In the genomic region with DNA sequence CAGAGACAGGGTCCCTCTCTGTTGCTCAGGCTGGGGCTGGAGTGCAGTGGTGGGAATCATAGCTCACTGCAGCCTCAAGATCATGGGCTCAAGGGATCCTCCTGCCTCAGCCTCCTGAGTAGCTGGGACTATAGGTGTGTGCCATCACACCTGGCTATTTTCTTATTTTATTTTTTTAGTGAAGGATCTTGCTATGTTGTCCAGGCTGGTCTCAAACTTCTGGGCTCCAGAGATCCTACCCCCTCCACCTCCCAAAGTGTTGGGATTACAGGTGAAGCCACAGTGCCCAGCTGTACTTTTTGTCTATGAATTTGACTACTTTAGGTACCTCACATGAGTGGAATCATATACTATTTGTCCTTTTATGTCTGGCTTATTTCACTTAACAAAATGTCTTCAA, we compare ENCODE assay signal across 33 cellular contexts.
"Had no signal": no experiment of that assay in that cellular context is flagged by ENCODE, and none has a peak within 500 bp of the region (broad histone marks: within the 10 kb centered on the region; RNA-seq: fewer than 3 reads in every experiment).

No MANE protein-coding gene starts in this region.

- H3K27ac ChIP-seq: adrenal gland, ascending aorta, body of pancreas, brain microvascular endothelial cell, breast epithelium, cardiac muscle cell had no signal

- H3K9me3 ChIP-seq: adrenal gland, ascending aorta, body of pancreas, breast epithelium had no signal

- H3K27me3 ChIP-seq: adrenal gland, ascending aorta, body of pancreas, brain microvascular endothelial cell, breast epithelium, cardiac muscle cell had no signal

- H3K4me1 ChIP-seq: ascending aorta, body of pancreas, breast epithelium had no signal

- H3K36me3 ChIP-seq: adrenal gland, ascending aorta, brain microvascular endothelial cell, breast epithelium, cardiac muscle cell had no signal

- DNase-seq: activated effector memory CD4-positive, alpha-beta T cell treated with anti-CD3 and anti-CD28 coated beads, Interleukin-2, amount 50 U/mL, for 16 hours; activated effector memory CD4-positive, alpha-beta T cell treated with Interleukin-2 at 50 U/mL for 16 hours; activated gamma-delta T cell; activated gamma-delta T cell treated with Interleukin-2 at 50 U/mL for 16 hours; activated naive CD4-positive, alpha-beta T cell; activated naive CD4-positive, alpha-beta T cell treated with anti-CD3 and anti-CD28 coated beads for 36 hours; activated naive CD4-positive, alpha-beta T cell treated with anti-CD3 and anti-CD28 coated beads, Interleukin-2, amount 10 ng/mL, durations not matched to agents 7 days and 5 days; activated naive CD4-positive, alpha-beta T cell treated with anti-CD3 and anti-CD28 coated beads, Interleukin-2, amount 50 U/mL, for 16 hours; activated naive CD4-positive, alpha-beta T cell treated with Interleukin-2 at 50 U/mL for 16 hours; activated naive CD8-positive, alpha-beta T cell treated with anti-CD3 and anti-CD28 coated beads for 36 hours; activated naive CD8-positive, alpha-beta T cell treated with anti-CD3 and anti-CD28 coated beads, Interleukin-2, amount 10 ng/mL, durations not matched to agents 7 days and 5 days; activated naive CD8-positive, alpha-beta T cell treated with anti-CD3 and anti-CD28 coated beads, Interleukin-2, amount 50 U/mL, for 24 hours; activated T-cell treated with anti-CD3 and anti-CD28 coated beads, Interleukin-2, amount 50 U/mL, for 1 hour; activated T-cell treated with anti-CD3 and anti-CD28 coated beads, Interleukin-2, amount 50 U/mL, for 24 hours; activated T-cell treated with anti-CD3 and anti-CD28 coated beads, Interleukin-2, amount 50 U/mL, for 4 hours; activated T-cell treated with anti-CD3 and anti-CD28 coated beads, Interleukin-2, amount 50 U/mL, for 48 hours; activated T-cell treated with anti-CD3 and anti-CD28 coated beads, Interleukin-2, amount 50 U/mL, for 72 hours; adrenal gland; amniotic stem cell; amygdala; anterior cingulate cortex; body of pancreas; brain microvascular endothelial cell; caudate nucleus; central memory CD4-positive, alpha-beta T cell; cerebellar nuclear complex had no signal

- FAIRE-seq: astrocyte, bronchial epithelial cell had no signal

- ATAC-seq: activated naive CD4-positive, alpha-beta T cell treated with anti-CD3 and anti-CD28 coated beads, Interleukin-2, amount 50 U/mL, for 72 hours; activated naive CD8-positive, alpha-beta T cell treated with anti-CD3 and anti-CD28 coated beads, Interleukin-2, amount 50 U/mL, for 24 hours; activated T-cell treated with anti-CD3 and anti-CD28 coated beads, Interleukin-2, amount 50 U/mL, for 4 hours; activated T-cell treated with anti-CD3 and anti-CD28 coated beads, Interleukin-2, amount 50 U/mL, for 72 hours; activated T-helper 17 cell treated with anti-CD3 and anti-CD28 coated beads, Interleukin-2, amount 50 U/mL, for 72 hours; body of pancreas had no signal

- H3K4me3 ChIP-seq: adrenal gland, ascending aorta, body of pancreas, breast epithelium, cardiac muscle cell had no signal
